ENCODE assay signal across 2 cellular contexts in genomic region chr6:30686908-30687658, GRCh38.
TF ChIP-seq lines count a peak whose summit lies in the region.

No MANE protein-coding gene starts in this region.

TF ChIP-seq in HCT116, 20 proteins besides CTCF, POLR2A, EP300 and RAD21:
- TF ChIP-seq YY1 (IDR thresholded peaks at IDR 0.05; ENCODE audit: extremely low read depth, insufficient replicate concordance, low read depth, low read length) (peak; percentile 27), POLR2AphosphoS5 (IDR thresholded peaks at IDR 0.05; ENCODE audit: low read depth, low read length) (peak; percentile 84), REST (IDR thresholded peaks at IDR 0.05; ENCODE audit: low read depth) (no peak)

TF ChIP-seq in SK-N-SH, 30 proteins besides CTCF, POLR2A, EP300 and RAD21:
- TF ChIP-seq EZH2phosphoT487 (IDR thresholded peaks at IDR 0.05; ENCODE audit: borderline replicate concordance, low read depth) (no peak), ELF1 (IDR thresholded peaks at IDR 0.05) (0 out of 2 replicates have a peak, but pooled peaks have one; percentile 19), USF1 (IDR thresholded peaks at IDR 0.05; ENCODE audit: borderline replicate concordance, low read depth) (peak; percentile 36; the same call in 1 of the 2 replicates), MAX (IDR thresholded peaks at IDR 0.05; ENCODE audit: low read depth) (peak; percentile 52), POLR2AphosphoS5 (IDR thresholded peaks at IDR 0.05; ENCODE audit: low read depth, low read length) (peak; percentile 87), JUND (IDR thresholded peaks at IDR 0.05) (0 out of 2 replicates have a peak, but pooled peaks have one; percentile 47), TAF1 (IDR thresholded peaks at IDR 0.05; ENCODE audit: borderline replicate concordance, low read depth, low read length) (no peak; the same call in none of the 2 replicates), TCF12 (IDR thresholded peaks at IDR 0.05) (peak; percentile 73), FOSL2 (IDR thresholded peaks at IDR 0.05; ENCODE audit: borderline replicate concordance, low read depth) (peak; percentile 54; the same call in 1 of the 2 replicates), ZBTB33 (IDR thresholded peaks at IDR 0.05; ENCODE audit: borderline replicate concordance, low read depth) (0 out of 2 replicates have a peak, but pooled peaks have one; percentile 54), SIN3A (IDR thresholded peaks at IDR 0.05; ENCODE audit: borderline replicate concordance, low read depth, low read length) (peak; percentile 96), PBX3 (IDR thresholded peaks at IDR 0.05) (peak; percentile 24), MEF2A (IDR thresholded peaks at IDR 0.05; ENCODE audit: borderline replicate concordance, low read depth) (no peak), YY1 (IDR thresholded peaks at IDR 0.05; ENCODE audit: low read depth) (no peak), RXRA (IDR thresholded peaks at IDR 0.05; ENCODE audit: borderline replicate concordance, low read depth) (peak; percentile 53; the same call in 1 of the 2 replicates), MXI1 (IDR thresholded peaks at IDR 0.05; ENCODE audit: low read depth, low read length) (peak; percentile 25), GABPA (IDR thresholded peaks at IDR 0.05; ENCODE audit: low read depth) (peak; percentile 39; the same call in 1 of the 2 replicates), REST (IDR thresholded peaks at IDR 0.05; ENCODE audit: low read depth, low read length) (0 out of 2 replicates have a peak, but pooled peaks have one; percentile 48)
